ENCODE assay signal across 17 cellular contexts in the genomic region with DNA sequence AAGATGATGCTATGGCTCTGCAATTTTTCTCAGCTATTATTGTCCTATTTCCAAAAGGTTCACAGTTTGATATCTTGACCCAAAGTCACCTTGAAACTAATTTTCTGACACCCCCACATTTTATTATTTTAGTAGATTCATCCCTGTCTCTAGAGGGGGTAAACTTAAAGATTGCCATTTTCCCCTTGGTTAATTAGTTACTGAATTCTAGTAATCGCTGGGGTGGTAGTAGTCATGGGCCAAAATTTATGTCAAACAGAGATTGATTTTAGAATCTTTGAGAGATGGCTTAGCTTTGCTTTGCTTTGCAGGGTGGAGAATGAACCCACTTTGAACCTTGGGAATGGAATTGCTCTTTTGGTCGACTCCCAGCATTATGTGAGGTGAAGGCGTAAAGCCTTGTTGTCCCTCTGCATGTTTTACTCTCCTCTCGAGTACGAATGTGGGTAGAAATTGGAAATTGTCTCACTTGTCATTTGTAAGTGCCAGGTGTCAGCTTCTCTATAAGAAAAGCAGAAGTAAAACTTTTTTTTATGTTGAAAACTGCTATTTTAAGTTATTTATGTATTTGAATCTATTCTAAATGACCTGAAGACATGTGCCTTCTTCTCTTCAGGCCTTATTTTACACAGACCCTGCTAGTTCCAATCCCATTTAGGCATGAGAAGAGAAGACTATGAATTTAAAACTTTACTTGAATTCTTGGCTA. TPM values are rescaled to one million over a fixed set of nuclear protein-coding genes. Genes with fewer than 3 reads are reported as not detected.
DNase-seq lines count a peak whose midpoint lies in the region; ATAC-seq and TF ChIP-seq lines count a peak whose summit lies in the region.
"Had no signal": no experiment of that assay in that cellular context is flagged by ENCODE, and none has a peak within 500 bp of the region (broad histone marks: within the 10 kb centered on the region; RNA-seq: fewer than 3 reads in every experiment).

No MANE protein-coding gene starts in this region.

- H3K9me3 ChIP-seq in spleen: no peaks in the 10 kb centered on the region
- H3K9me3 ChIP-seq: heart right ventricle had no signal

- in situ Hi-C loops in KBM-7 (cut with MboI; ENCODE audit: low pct_unique_long_range_greater_than_20kb, low sequenced_read_pairs): no loop called here

- H3K27me3 ChIP-seq in spleen (replicated peaks in 1 of 7): no peaks in the 10 kb centered on the region
- H3K27me3 ChIP-seq: heart right ventricle had no signal

- DNase-seq in KBM-7 (peak; percentile 11), spleen (no peak), posterior cingulate gyrus (no peak), amniotic stem cell (lab: John Stamatoyannopoulos, UW) (no peak), caudate nucleus (lab: John Stamatoyannopoulos, UW) (no peak)
- DNase-seq: activated CD4-positive, alpha-beta T cell treated with anti-CD3 and anti-CD28 coated beads, Interleukin-2, amount 50 U/mL, for 1 hour; heart right ventricle; naive thymus-derived CD8-positive, alpha-beta T cell; NCI-H1694; NCI-H524; right cardiac atrium; stimulated activated CD4-positive, alpha-beta T cell treated with anti-CD3 and anti-CD28 coated beads, Interleukin-4, amount 100 ng/mL, for 24 hours; stimulated activated naive CD4-positive, alpha-beta T cell had no signal

- 58 to 73% (median 65%) methylated on average over 5 of the region's 5 CpGs for WGBS in spleen, 5 donors

- intact Hi-C loops in spleen (cut with DNase I; ENCODE audit: low total_unique reads) (no loop called here), posterior cingulate gyrus (cut with DNase I) (no loop called here)

- peaks cover 0 to 34% (median 3%) of the 10 kb centered on the region in 6 donors for H3K4me1 ChIP-seq in spleen
- H3K4me1 ChIP-seq: heart right ventricle had no signal

- ATAC-seq in HG02623 (IDR thresholded peaks at IDR 0.05; ENCODE audit: unreplicated experiment): peak; percentile 58
- ATAC-seq: heart right ventricle; left lobe of liver; naive thymus-derived CD8-positive, alpha-beta T cell; right cardiac atrium had no signal

- no peak for TF ChIP-seq CTCF in spleen (IDR thresholded peaks at IDR 0.05 in 8 of 11, conservative IDR thresholded peaks at IDR 0.05 in 3 of 11)

- H3K27ac ChIP-seq in spleen: peak overlapping the region; percentile 42 to 84 (median 69)
- no peak overlapping the region for H3K27ac ChIP-seq in caudate nucleus (ENCODE audit: low read depth, low read length)
- H3K27ac ChIP-seq: heart right ventricle, RWPE1 had no signal

- TF ChIP-seq POLR2A in GM18526 (IDR thresholded peaks at IDR 0.05; ENCODE audit: extremely low read depth, insufficient read length) (peak; percentile 26), spleen (IDR thresholded peaks at IDR 0.05) (no peak)

- no peak overlapping the region for H3K4me3 ChIP-seq in spleen
- H3K4me3 ChIP-seq: heart right ventricle had no signal

- no peaks in the 10 kb centered on the region for H3K36me3 ChIP-seq in spleen

RNA-seq across cellular contexts. Expression of a gene that starts 42.4 kb away (rescaled TPM):
- total RNA-seq in spleen: 10 to 100 TPM; 14.5 to 27.9 (median 18.1) TPM
- polyA plus RNA-seq in spleen: 10 to 100 TPM; 10.0 to 19.3 (median 14.2) TPM

RNA-seq across cellular contexts. Expression of a gene that starts 56.0 kb away (rescaled TPM):
- 10 to 100 TPM in 2 of 7 donors, 1 to 10 TPM in 5; 3.3 to 10.3 (median 8.0) TPM for total RNA-seq in spleen
- polyA plus RNA-seq in spleen: 10 to 100 TPM in 1 of 3 donors, 1 to 10 TPM in 2; 3.9 to 12.0 (median 7.9) TPM
